1 cellular context compared by ENCODE assay signal in genomic region chr7:45055594-45056219, GRCh38.
TF ChIP-seq lines count a peak whose summit lies in the region.

No MANE protein-coding gene starts in this region.

TF ChIP-seq in HepG2, 621 proteins besides CTCF, POLR2A, EP300 and RAD21:
- TF ChIP-seq, protein P1, sequence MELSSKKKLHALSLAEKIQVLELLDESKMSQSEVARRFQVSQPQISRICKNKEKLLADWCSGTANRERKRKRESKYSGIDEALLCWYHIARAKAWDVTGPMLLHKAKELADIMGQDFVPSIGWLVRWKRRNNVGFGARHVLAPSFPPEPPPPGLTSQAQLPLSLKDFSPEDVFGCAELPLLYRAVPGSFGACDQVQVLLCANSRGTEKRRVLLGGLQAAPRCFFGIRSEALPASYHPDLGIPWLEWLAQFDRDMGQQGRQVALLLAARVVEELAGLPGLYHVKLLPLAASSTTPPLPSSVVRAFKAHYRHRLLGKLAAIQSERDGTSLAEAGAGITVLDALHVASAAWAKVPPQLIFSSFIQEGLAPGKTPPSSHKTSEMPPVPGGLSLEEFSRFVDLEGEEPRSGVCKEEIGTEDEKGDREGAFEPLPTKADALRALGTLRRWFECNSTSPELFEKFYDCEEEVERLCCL (CRISPR knock-in tag; IDR thresholded peaks at IDR 0.05; ENCODE audit: borderline replicate concordance) = no peak
- no peak for TF ChIP-seq ZFP62 (CRISPR knock-in tag; IDR thresholded peaks at IDR 0.05)
- no peak for TF ChIP-seq NFKBIZ (CRISPR knock-in tag; IDR thresholded peaks at IDR 0.05)
- TF ChIP-seq TFDP1 (CRISPR knock-in tag; IDR thresholded peaks at IDR 0.05; ENCODE audit: borderline replicate concordance) = no peak
- TF ChIP-seq ERF (CRISPR knock-in tag; IDR thresholded peaks at IDR 0.05) = no peak
- no peak for TF ChIP-seq PAWR (CRISPR knock-in tag; IDR thresholded peaks at IDR 0.05; ENCODE audit: borderline replicate concordance)
- TF ChIP-seq REXO4 (CRISPR knock-in tag; IDR thresholded peaks at IDR 0.05; ENCODE audit: borderline replicate concordance) = no peak
- no peak for TF ChIP-seq PHF21A (CRISPR knock-in tag; IDR thresholded peaks at IDR 0.05)
- TF ChIP-seq GATAD2A (CRISPR knock-in tag; IDR thresholded peaks at IDR 0.05) = no peak
- no peak for TF ChIP-seq AFF4 (CRISPR knock-in tag; IDR thresholded peaks at IDR 0.05)
- no peak for TF ChIP-seq HNRNPH1 (optimal IDR thresholded peaks at IDR 0.05; ENCODE audit: low read depth, low read length)
- TF ChIP-seq HHEX (CRISPR knock-in tag; IDR thresholded peaks at IDR 0.05) = no peak
- no peak for TF ChIP-seq FOXO1 (CRISPR knock-in tag; IDR thresholded peaks at IDR 0.05)
- TF ChIP-seq ZNF577 (CRISPR knock-in tag; IDR thresholded peaks at IDR 0.05; ENCODE audit: borderline replicate concordance, low read depth) = no peak
- no peak for TF ChIP-seq ZNF772 (CRISPR knock-in tag; IDR thresholded peaks at IDR 0.05)
- TF ChIP-seq, protein P2, sequence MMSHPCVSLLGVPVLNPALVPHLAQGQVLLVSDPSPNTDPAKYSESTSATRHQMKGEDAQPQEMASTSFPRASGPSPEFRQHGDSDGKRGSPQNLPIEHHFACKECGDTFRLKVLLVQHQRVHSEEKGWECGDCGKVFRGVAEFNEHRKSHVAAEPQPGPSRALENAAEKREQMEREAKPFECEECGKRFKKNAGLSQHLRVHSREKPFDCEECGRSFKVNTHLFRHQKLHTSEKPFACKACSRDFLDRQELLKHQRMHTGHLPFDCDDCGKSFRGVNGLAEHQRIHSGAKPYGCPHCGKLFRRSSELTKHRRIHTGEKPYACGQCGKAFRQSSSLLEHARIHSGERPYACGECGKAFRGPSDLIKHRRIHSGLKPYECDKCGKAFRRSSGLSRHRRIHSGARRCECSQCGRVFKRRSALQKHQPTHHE (CRISPR knock-in tag; IDR thresholded peaks at IDR 0.05; ENCODE audit: borderline replicate concordance) = no peak
- no peak for TF ChIP-seq SP140L (CRISPR knock-in tag; IDR thresholded peaks at IDR 0.05; ENCODE audit: borderline replicate concordance)
- TF ChIP-seq ZNF282 (IDR thresholded peaks at IDR 0.05; ENCODE audit: partially characterized antibody) = no peak
- TF ChIP-seq KMT2A (CRISPR knock-in tag; IDR thresholded peaks at IDR 0.05) = no peak
- TF ChIP-seq ZNF672 (CRISPR knock-in tag; IDR thresholded peaks at IDR 0.05) = no peak
